In genomic region chr10:955127-955819, GRCh38 we compare ENCODE assay signal across 1 cellular context.
TF ChIP-seq lines count a peak whose summit lies in the region.

No MANE protein-coding gene starts in this region.

TF ChIP-seq in GM23338, 12 proteins besides CTCF, POLR2A, EP300 and RAD21 (continued from another document):
- no peak for TF ChIP-seq ZNF462 (CRISPR knock-in tag; IDR thresholded peaks at IDR 0.05)
